In the genomic region with DNA sequence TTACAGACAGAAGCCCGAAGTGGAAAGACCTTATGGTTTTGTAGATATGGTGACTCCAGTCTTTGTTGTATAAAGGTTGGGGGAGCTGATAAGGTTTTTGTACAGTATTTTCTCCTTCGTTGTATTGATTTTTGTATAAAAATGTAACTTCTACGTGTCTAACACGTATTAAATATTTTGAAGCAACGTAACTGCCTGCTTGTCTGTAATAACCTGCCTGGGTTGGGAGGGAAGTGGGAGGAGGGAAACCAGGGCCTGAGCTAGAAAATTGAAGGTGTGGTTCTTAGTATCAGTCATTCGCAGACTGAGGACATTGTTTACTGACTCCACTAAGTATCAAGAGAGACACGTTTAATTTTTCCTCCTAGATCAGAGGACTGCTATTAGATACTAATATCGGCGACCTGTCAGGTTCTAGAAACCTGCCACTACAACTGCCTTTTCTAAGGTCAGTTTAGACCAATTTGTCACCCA, we compare ENCODE assay signal across 9 cellular contexts. TPM values are rescaled to one million over a fixed set of nuclear protein-coding genes. Genes with fewer than 3 reads are reported as not detected.
DNase-seq lines count a peak whose midpoint lies in the region; ATAC-seq, FAIRE-seq and TF ChIP-seq lines count a peak whose summit lies in the region.
"Had no signal": no experiment of that assay in that cellular context is flagged by ENCODE, and none has a peak within 500 bp of the region (broad histone marks: within the 10 kb centered on the region; RNA-seq: fewer than 3 reads in every experiment).

No MANE protein-coding gene starts in this region.

- H3K4me3 ChIP-seq in Panc1 (ENCODE audit: low read depth in 2 of 2, low read length in 2 of 2) (peak overlapping the region; percentile 80 to 94), cardiac fibroblast (replicated peaks in 1 of 2; ENCODE audit: low read depth in 2 of 2, low read length in 2 of 2) (peak overlapping the region; percentile 89 to 92), muscle layer of colon (ENCODE audit: low read depth in 1 of 2, low read length in 2 of 2) (peak overlapping the region; percentile 53 to 86)

- intact Hi-C loops in Panc1 (cut with micrococcal nuclease; ENCODE audit: unreplicated experiment) = no loop called here

- in situ Hi-C loops in Panc1 (cut with HindIII; ENCODE audit: low pct_unique_long_range_greater_than_20kb, low sequenced_read_pairs) = no loop called here
- in situ Hi-C loops in GM13976 (cut with MboI; ENCODE audit: low sequenced_read_pairs, unreplicated experiment) = loop anchor here (5.0 kb wide), 1 partner anchor 47 kb away; no protein-coding TSS in a partner anchor

- POLR2A ChIA-PET in Panc1 (lab: Charles Lee) = interaction anchor here (0.7 kb wide), 1 partner anchor 72 kb away, joined by 3 read pairs; no protein-coding TSS in a partner anchor

- no peak for TF ChIP-seq CTCF in Panc1 (IDR thresholded peaks at IDR 0.05)
- TF ChIP-seq CTCF in cardiac fibroblast (IDR thresholded peaks at IDR 0.05; ENCODE audit: low read depth, low read length) = no peak
- TF ChIP-seq CTCF in GM13976 (IDR thresholded peaks at IDR 0.05; ENCODE audit: borderline replicate concordance, control extremely low read depth, extremely low read depth, insufficient read depth, missing control alignments) = no peak

- H3K9ac ChIP-seq in muscle layer of colon (ENCODE audit: low read length) = peak overlapping the region; percentile 91

- H3K9me3 ChIP-seq in Panc1 (ENCODE audit: control insufficient read depth, insufficient read depth, low read depth, low read length) = no peaks in the 10 kb centered on the region
- H3K9me3 ChIP-seq in muscle layer of colon (ENCODE audit: low read length) = no peaks in the 10 kb centered on the region

- no peak for ATAC-seq in Panc1
- ATAC-seq in HG02623 (IDR thresholded peaks at IDR 0.05; ENCODE audit: unreplicated experiment) = no peak
- ATAC-seq in HG03378 (IDR thresholded peaks at IDR 0.05; ENCODE audit: unreplicated experiment) = no peak

- H3K27me3 ChIP-seq in Panc1 (ENCODE audit: control insufficient read depth, insufficient read depth, low read length) (no peaks in the 10 kb centered on the region), muscle layer of colon (ENCODE audit: control insufficient read depth in 1 of 2, insufficient read depth in 2 of 2, low read length in 2 of 2) (no peaks in the 10 kb centered on the region)

- no TSS peak for BruUV-seq in Panc1 (replicated peaks; lab: Mats Ljungman, UMichigan)

- H3K27ac ChIP-seq in Panc1 (ENCODE audit: low read length) (peak overlapping the region; percentile 91), muscle layer of colon (ENCODE audit: low read depth, low read length) (peak overlapping the region; percentile 97)

- peaks cover 50% of the 10 kb centered on the region for H3K4me1 ChIP-seq in Panc1 (ENCODE audit: control insufficient read depth, insufficient read depth, low read length)
- H3K4me1 ChIP-seq in muscle layer of colon (ENCODE audit: insufficient read depth, low read length) = peaks cover 30% of the 10 kb centered on the region

- peak; percentile 66 for FAIRE-seq in GM18507 (lab: Jason Lieb, UNC)
- FAIRE-seq: TTC549 had no signal

- no peak for DNase-seq in GM18507 (ENCODE audit: extremely low spot score, insufficient read length, low read depth)
- no peak for DNase-seq in Panc1 (ENCODE audit: low read depth, low spot score)
- DNase-seq in cardiac fibroblast (ENCODE audit: low read depth in 2 of 2) = no peak
- DNase-seq in effector CD4-positive, alpha-beta T cell = no peak
- DNase-seq in GM13976 (ENCODE audit: low spot score) = no peak

- CTCF ChIA-PET in Panc1 (lab: Charles Lee) = interaction anchor here (1.1 kb wide), 1 partner anchor 52 kb away, joined by 4 read pairs; no protein-coding TSS in a partner anchor

- H3K36me3 ChIP-seq in Panc1 (ENCODE audit: control insufficient read depth, insufficient read depth, low read length) = peaks cover 15% of the 10 kb centered on the region
- no peaks in the 10 kb centered on the region for H3K36me3 ChIP-seq in muscle layer of colon (ENCODE audit: insufficient read depth, low read length)

RNA-seq across cellular contexts. Expression of gene IER5, which starts 2.2 kb away (rescaled TPM):
- 20.4 TPM for total RNA-seq in Panc1 (2021; ENCODE audit: unreplicated experiment)
- 14.2 TPM for polyA plus RNA-seq in Panc1 (2012; ENCODE audit: insufficient read length)

RNA-seq across cellular contexts. Expression of gene MR1, which starts 56.9 kb away (rescaled TPM):
- 3.9 TPM for total RNA-seq in Panc1 (2021; ENCODE audit: unreplicated experiment)
- 2.2 TPM for polyA plus RNA-seq in Panc1 (2012; ENCODE audit: insufficient read length)
